In the genomic region with DNA sequence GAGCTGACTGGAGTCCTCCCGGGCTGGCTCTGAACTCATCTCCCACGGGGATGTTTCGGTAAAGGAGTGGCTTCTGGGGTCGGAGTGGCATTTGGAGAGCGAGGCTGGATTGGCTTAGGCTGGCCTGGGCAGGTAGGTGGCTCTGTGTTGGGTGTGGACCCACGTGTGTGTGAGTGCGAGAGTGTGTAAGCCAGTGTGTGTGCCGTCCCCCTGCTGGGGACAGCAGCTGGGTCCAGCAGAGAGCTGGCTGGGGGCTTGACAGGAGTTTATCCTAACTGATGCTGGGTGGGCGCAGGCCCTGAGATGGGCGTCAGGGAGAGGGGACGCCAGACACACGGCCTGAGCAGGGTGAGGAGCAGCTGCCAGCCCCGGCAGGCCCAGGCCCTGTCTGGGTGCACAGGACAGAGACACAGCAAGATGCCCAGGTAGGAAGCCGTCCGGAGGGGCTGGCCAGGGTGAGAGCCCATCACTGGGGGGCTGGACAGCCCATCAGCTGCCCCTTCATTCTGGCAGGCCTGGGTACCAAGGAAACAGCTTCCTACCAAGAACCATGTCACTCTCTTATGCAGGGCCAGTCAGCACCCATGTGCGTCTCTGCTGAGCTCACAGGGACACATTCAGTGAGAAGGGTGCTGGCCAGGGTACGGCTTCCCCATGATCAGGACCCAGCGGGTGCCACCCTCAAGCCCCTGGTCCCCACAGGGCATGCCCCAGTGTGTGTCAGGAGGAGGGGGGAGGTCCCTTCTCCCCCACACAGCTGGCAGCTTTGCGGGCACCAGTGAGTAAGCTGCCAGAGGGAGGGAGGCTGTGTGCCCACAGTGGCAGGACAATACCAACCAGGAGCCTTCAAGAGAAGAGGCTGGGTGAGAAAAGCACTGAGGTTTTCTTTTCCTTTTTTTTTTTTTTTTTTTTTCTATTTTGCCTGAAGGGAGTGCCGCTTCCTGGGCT, we compare ENCODE assay signal across 11 cellular contexts. TPM values are rescaled to one million over a fixed set of nuclear protein-coding genes. Genes with fewer than 3 reads are reported as not detected.
DNase-seq lines count a peak whose midpoint lies in the region; ATAC-seq and TF ChIP-seq lines count a peak whose summit lies in the region.
"Had no signal": no experiment of that assay in that cellular context is flagged by ENCODE, and none has a peak within 500 bp of the region (broad histone marks: within the 10 kb centered on the region; RNA-seq: fewer than 3 reads in every experiment).

No MANE protein-coding gene starts in this region.

- no peaks in the 10 kb centered on the region for H3K9me3 ChIP-seq in BLaER1

- peak overlapping the region; percentile 77 for H3K4me3 Mint-ChIP-seq in neural crest cell
- H3K4me3 Mint-ChIP-seq: activated T-helper 17 cell treated with anti-CD3 and anti-CD28 coated beads, Interleukin-2, amount 50 U/mL, for 72 hours; T-helper 17 cell had no signal

- peaks cover 13% of the 10 kb centered on the region for H3K4me1 Mint-ChIP-seq in neural crest cell

- TF ChIP-seq CTCF in dorsolateral prefrontal cortex (IDR thresholded peaks at IDR 0.05 in 54 of 56, conservative IDR thresholded peaks at IDR 0.05 in 2 of 56; ENCODE audit: low read depth in 1 of 56, partially characterized antibody in 56 of 56) (no peak), neural crest cell (conservative IDR thresholded peaks at IDR 0.05) (no peak)

- H3K36me3 ChIP-seq in BLaER1 = no peaks in the 10 kb centered on the region

- DNase-seq in M059J (ENCODE audit: low read depth) (peak; percentile 84), dorsolateral prefrontal cortex (peak in 3 of 10 donors; percentile 41 to 72 (median 42)), neural crest cell (ENCODE audit: low read depth, low spot score) (no peak), NCI-H446 (lab: John Stamatoyannopoulos, UW) (no peak), HCEC 1CT (no peak), HPDE6-E6E7 (ENCODE audit: extremely low spot score) (no peak)
- DNase-seq: effector memory CD8-positive, alpha-beta T cell; T-helper 17 cell had no signal

- 0 out of 2 replicates have a peak overlapping the region, but pooled peaks have one; percentile 35 for H3K9ac ChIP-seq in BLaER1

- H3K4me3 ChIP-seq in BLaER1 (0 out of 2 replicates have a peak overlapping the region, but pooled peaks have one; percentile 59), dorsolateral prefrontal cortex (peak overlapping the region in 58 of 59 donors; percentile 7 to 67 (median 48))

- peaks cover 7% of the 10 kb centered on the region; the same call in 1 of the 2 replicates for H3K27me3 ChIP-seq in BLaER1
- peaks cover 0 to 18% (median 0%) of the 10 kb centered on the region in 45 donors for H3K27me3 ChIP-seq in dorsolateral prefrontal cortex

- ATAC-seq in HG03025 (IDR thresholded peaks at IDR 0.05; ENCODE audit: low FRiP score, unreplicated experiment) = no peak

- peaks cover 20% of the 10 kb centered on the region for H3K27me3 Mint-ChIP-seq in neural crest cell (ENCODE audit: low read depth)

- no peaks in the 10 kb centered on the region for H3K9me3 Mint-ChIP-seq in neural crest cell
- H3K9me3 Mint-ChIP-seq: activated T-helper 17 cell treated with anti-CD3 and anti-CD28 coated beads, Interleukin-2, amount 50 U/mL, for 72 hours; effector memory CD8-positive, alpha-beta T cell had no signal

- intact Hi-C loops in dorsolateral prefrontal cortex (cut with DNase I) = no loop called here

- H3K27ac Mint-ChIP-seq in neural crest cell (ENCODE audit: unreplicated experiment) = no peak overlapping the region
- H3K27ac Mint-ChIP-seq: activated T-helper 17 cell treated with anti-CD3 and anti-CD28 coated beads, Interleukin-2, amount 50 U/mL, for 72 hours; T-helper 17 cell had no signal

- H4K20me1 ChIP-seq in BLaER1 = no peaks in the 10 kb centered on the region

- H3K4me2 ChIP-seq in BLaER1 = peak overlapping the region; percentile 91

- no peaks in the 10 kb centered on the region for H3K36me3 Mint-ChIP-seq in neural crest cell (ENCODE audit: low read depth)

- H3K27ac ChIP-seq in BLaER1 = no peak overlapping the region
- peak overlapping the region in 43 of 59 donors; percentile 21 to 89 (median 76) for H3K27ac ChIP-seq in dorsolateral prefrontal cortex

- H3K4me1 ChIP-seq in BLaER1 = peaks cover 36% of the 10 kb centered on the region

RNA-seq across cellular contexts. Expression of gene PAK6, which starts 1.1 kb away (rescaled TPM):
- 9.8 and 13.0 TPM in 2 replicates for total RNA-seq in M059J (2014; rRNA removed; shearing (Covaris generic))
- 10 to 100 TPM in 119 of 120 experiments, 1 to 10 TPM in 1; 8.3 to 67.8 (median 34.1) TPM for total RNA-seq in dorsolateral prefrontal cortex
- total RNA-seq in neural crest cell = 0.28 and 0.93 TPM in 2 replicates
- total RNA-seq: T-helper 17 cell had no signal

RNA-seq across cellular contexts. Expression of gene ANKRD63, which starts 42.9 kb away (rescaled TPM):
- total RNA-seq in M059J (2014; rRNA removed; shearing (Covaris generic)) = not detected in 2 replicates
- total RNA-seq in dorsolateral prefrontal cortex (1 to 10 TPM in 106 of 120 experiments, under 1 TPM in 11, not detected in 3; 0.48 to 4.9 (median 2.0) TPM), neural crest cell (not detected in 2 replicates)
- total RNA-seq: activated T-helper 17 cell treated with anti-CD3 and anti-CD28 coated beads, Interleukin-2, amount 50 U/mL, for 72 hours had no signal
